23 cellular contexts compared by ENCODE assay signal in the genomic region with DNA sequence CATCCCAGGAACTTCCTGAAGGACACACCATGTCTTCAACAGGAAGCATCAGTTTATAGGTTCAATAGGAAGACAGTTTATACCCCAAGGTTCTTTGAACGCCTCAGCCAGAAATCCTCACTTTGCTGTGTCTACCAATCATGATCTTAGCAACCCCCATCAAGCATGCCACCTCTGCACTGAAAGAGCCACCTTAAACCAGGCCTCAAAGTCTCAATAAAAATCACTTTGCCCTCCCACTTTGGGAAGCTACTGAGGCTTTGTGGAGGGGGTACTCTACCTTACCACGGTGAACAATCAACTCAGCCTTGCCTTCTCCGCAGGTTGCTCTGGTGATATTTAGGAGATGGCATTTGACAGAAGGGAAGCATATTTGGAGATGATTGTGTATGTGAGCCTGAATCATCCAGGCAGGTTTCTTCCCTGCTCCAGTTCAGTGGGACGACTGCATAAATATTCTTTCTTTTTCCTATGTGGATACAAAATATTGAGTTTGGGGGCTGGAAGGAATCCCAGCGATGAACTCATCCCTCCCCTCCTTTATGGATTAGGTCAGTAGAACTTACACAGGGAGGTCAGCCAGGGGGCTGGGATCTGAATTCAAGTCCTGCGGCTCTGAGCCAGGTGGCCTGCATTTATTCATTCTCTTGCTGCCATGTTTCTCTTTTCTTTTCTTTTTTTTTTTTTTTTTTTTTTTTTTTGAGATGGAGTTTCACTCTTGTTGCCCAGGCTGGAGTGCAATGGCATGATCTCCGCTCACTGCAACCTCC.
"Had no signal": no experiment of that assay in that cellular context is flagged by ENCODE, and none has a peak within 500 bp of the region (broad histone marks: within the 10 kb centered on the region; RNA-seq: fewer than 3 reads in every experiment).

No MANE protein-coding gene starts in this region.

- H3K9me3 ChIP-seq: heart left ventricle, lower lobe of right lung, prostate gland, stomach, thoracic aorta, transverse colon had no signal

- ATAC-seq: effector memory CD8-positive, alpha-beta T cell; heart left ventricle; left lobe of liver; lower lobe of right lung; natural killer cell treated with Interleukin-12 subunit alpha and Interleukin-12 subunit beta and Interleukin-15 and Interleukin-18, amount 100 ng/mL, for 72 hours; sciatic nerve had no signal

- H3K9ac ChIP-seq: parathyroid adenoma had no signal

- H3K27ac Mint-ChIP-seq: effector memory CD8-positive, alpha-beta T cell had no signal

- H3K36me3 ChIP-seq: heart left ventricle, lower lobe of right lung, prostate gland, stomach, thoracic aorta, transverse colon had no signal

- H3K27me3 ChIP-seq: heart left ventricle, transverse colon had no signal

- H3K4me3 Mint-ChIP-seq: effector memory CD8-positive, alpha-beta T cell; natural killer cell treated with Interleukin-12 subunit alpha and Interleukin-12 subunit beta and Interleukin-15 and Interleukin-18, amount 100 ng/mL, for 72 hours had no signal

- H3K36me3 Mint-ChIP-seq: natural killer cell treated with Interleukin-12 subunit alpha and Interleukin-12 subunit beta and Interleukin-15 and Interleukin-18, amount 100 ng/mL, for 72 hours had no signal

- H3K4me3 ChIP-seq: heart left ventricle, lower lobe of right lung, prostate gland, skin epidermis, stomach, thoracic aorta, transverse colon had no signal

- H3K9me3 Mint-ChIP-seq: effector memory CD8-positive, alpha-beta T cell; natural killer cell treated with Interleukin-12 subunit alpha and Interleukin-12 subunit beta and Interleukin-15 and Interleukin-18, amount 100 ng/mL, for 72 hours had no signal

- H3K4me1 ChIP-seq: parathyroid adenoma, prostate gland had no signal

- H3K27ac ChIP-seq: lower lobe of right lung, parathyroid adenoma, prostate gland, skin epidermis, thoracic aorta, transverse colon had no signal

- DNase-seq: effector memory CD8-positive, alpha-beta T cell; erythroblast; foreskin melanocyte; hypothalamus; kidney glomerular epithelial cell; lower lobe of right lung; mesenchymal stem cell; midbrain; occipital lobe; stimulated activated CD4-positive, alpha-beta T cell treated with anti-CD3 and anti-CD28 coated beads, Interleukin-2, amount 100 ng/mL, for 24 hours; stimulated activated CD4-positive, alpha-beta T cell treated with anti-CD3 and anti-CD28 coated beads, Interleukin-4, amount 100 ng/mL, for 4 hours; stimulated activated naive CD4-positive, alpha-beta T cell; stomach; substantia nigra; transverse colon had no signal
